10 cellular contexts compared by ENCODE assay signal in the genomic region with DNA sequence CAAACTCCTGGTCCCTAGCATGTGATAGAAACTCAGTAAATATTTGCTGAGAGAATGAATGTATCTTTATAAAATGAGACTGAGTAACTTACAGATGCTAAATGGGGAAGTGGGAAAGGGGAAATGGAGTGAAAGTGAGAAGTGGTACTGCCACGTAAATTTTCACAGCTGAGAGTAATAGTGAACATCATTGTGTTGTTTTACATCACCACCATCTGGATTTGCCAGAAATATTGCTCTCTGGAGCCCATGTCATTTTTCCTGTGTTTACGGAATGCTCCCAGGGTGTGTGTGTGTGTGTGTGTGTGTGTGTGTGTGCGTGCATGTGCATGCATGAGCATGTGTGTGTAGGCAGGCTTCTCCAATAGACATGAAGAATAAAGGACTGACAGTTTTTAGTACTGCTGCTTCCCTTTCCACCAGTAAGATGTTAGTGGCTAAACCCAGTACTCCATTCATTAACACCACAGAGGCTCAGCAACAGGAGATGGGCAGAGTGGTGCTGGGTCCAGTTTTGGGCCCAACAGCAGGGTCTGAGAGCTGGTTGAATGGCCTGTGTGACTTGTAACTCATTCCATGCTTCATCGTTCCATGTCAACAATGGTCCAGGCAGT. TPM values are rescaled to one million over a fixed set of nuclear protein-coding genes. Genes with fewer than 3 reads are reported as not detected.
A peak's percentile ranks its signal among the peaks of the same experiment; 100 is the strongest.
DNase-seq lines count a peak whose midpoint lies in the region; ATAC-seq and TF ChIP-seq lines count a peak whose summit lies in the region.
"Had no signal": no experiment of that assay in that cellular context is flagged by ENCODE, and none has a peak within 500 bp of the region (broad histone marks: within the 10 kb centered on the region; RNA-seq: fewer than 3 reads in every experiment).

No MANE protein-coding gene starts in this region.

- no peaks in the 10 kb centered on the region for H3K36me3 ChIP-seq in stomach

- ATAC-seq in GM18870 (IDR thresholded peaks at IDR 0.05; ENCODE audit: unreplicated experiment) (peak; percentile 90), HG02610 (IDR thresholded peaks at IDR 0.05; ENCODE audit: unreplicated experiment) (peak; percentile 87), memory B cell (ENCODE audit: low read depth) (peak; percentile 97)
- ATAC-seq in activated T-helper 17 cell treated with anti-CD3 and anti-CD28 coated beads, Interleukin-2, amount 50 U/mL, for 72 hours (replicated peaks): no peak

- intact Hi-C loops in stomach (cut with DNase I; ENCODE audit: low total_unique reads): no loop called here

- no peak for TF ChIP-seq POLR2A in stomach (IDR thresholded peaks at IDR 0.05)

- no peak for TF ChIP-seq CTCF in stomach (IDR thresholded peaks at IDR 0.05)

- H3K27ac Mint-ChIP-seq in IgD-negative memory B cell: peak overlapping the region; percentile 10 to 91 (median 75)
- peak overlapping the region; percentile 70 for H3K27ac Mint-ChIP-seq in memory B cell
- H3K27ac Mint-ChIP-seq in activated T-helper 17 cell treated with anti-CD3 and anti-CD28 coated beads, Interleukin-2, amount 50 U/mL, for 72 hours: no peak overlapping the region

- no peak overlapping the region for H3K27ac ChIP-seq in stomach

- peaks cover 0 to 2% (median 0%) of the 10 kb centered on the region in 3 donors for H3K9me3 Mint-ChIP-seq in IgD-negative memory B cell
- H3K9me3 Mint-ChIP-seq in memory B cell: no peaks in the 10 kb centered on the region
- peaks cover 4% of the 10 kb centered on the region for H3K9me3 Mint-ChIP-seq in activated T-helper 17 cell treated with anti-CD3 and anti-CD28 coated beads, Interleukin-2, amount 50 U/mL, for 72 hours

- H3K27me3 Mint-ChIP-seq in IgD-negative memory B cell: peaks cover 2% of the 10 kb centered on the region
- no peaks in the 10 kb centered on the region for H3K27me3 Mint-ChIP-seq in memory B cell
- H3K27me3 Mint-ChIP-seq in activated T-helper 17 cell treated with anti-CD3 and anti-CD28 coated beads, Interleukin-2, amount 50 U/mL, for 72 hours: peaks cover 5% of the 10 kb centered on the region

- H3K4me3 Mint-ChIP-seq in IgD-negative memory B cell: peak overlapping the region in 2 of 4 donors; percentile 23 to 61
- no peak overlapping the region for H3K4me3 Mint-ChIP-seq in memory B cell
- no peak overlapping the region for H3K4me3 Mint-ChIP-seq in activated T-helper 17 cell treated with anti-CD3 and anti-CD28 coated beads, Interleukin-2, amount 50 U/mL, for 72 hours

- peaks cover 0 to 4% (median 0%) of the 10 kb centered on the region in 4 donors for H3K9me3 ChIP-seq in stomach

- TF ChIP-seq EP300 in stomach (IDR thresholded peaks at IDR 0.05): no peak

- H3K27me3 ChIP-seq in stomach: no peaks in the 10 kb centered on the region

- 74 to 93% (median 89%) methylated on average over 4 of the region's 4 CpGs for WGBS in stomach, 5 donors

- H3K4me3 ChIP-seq in stomach: no peak overlapping the region

- H3K4me1 Mint-ChIP-seq in IgD-negative memory B cell: peaks cover 15 to 24% (median 24%) of the 10 kb centered on the region in 3 donors
- H3K4me1 Mint-ChIP-seq in memory B cell: peaks cover 26% of the 10 kb centered on the region
- H3K4me1 Mint-ChIP-seq in activated T-helper 17 cell treated with anti-CD3 and anti-CD28 coated beads, Interleukin-2, amount 50 U/mL, for 72 hours: no peaks in the 10 kb centered on the region

- H3K36me3 Mint-ChIP-seq in IgD-negative memory B cell: no peaks in the 10 kb centered on the region
- no peaks in the 10 kb centered on the region for H3K36me3 Mint-ChIP-seq in memory B cell
- H3K36me3 Mint-ChIP-seq in activated T-helper 17 cell treated with anti-CD3 and anti-CD28 coated beads, Interleukin-2, amount 50 U/mL, for 72 hours (ENCODE audit: low read depth): no peaks in the 10 kb centered on the region

- peaks cover 0 to 25% (median 10%) of the 10 kb centered on the region in 4 donors for H3K4me1 ChIP-seq in stomach

- DNase-seq in memory B cell (ENCODE audit: low spot score in 2 of 2) (peak; percentile 11 to 35), A172 (ENCODE audit: low spot score) (no peak), NCI-H748 treated with DMSO at 0.1 percent for 48 hours (lab: John Stamatoyannopoulos, UW) (no peak), stomach (no peak)
- DNase-seq: NCI-H1694; stimulated activated CD4-positive, alpha-beta T cell treated with anti-CD3 and anti-CD28 coated beads, Interleukin-12 subunit alpha, Interleukin-12 subunit beta, amount 100 ng/mL, for 4 hours had no signal

RNA-seq across cellular contexts. Expression of a gene that starts 57.3 kb away (rescaled TPM):
- polyA plus RNA-seq in IgD-negative memory B cell (22.2 TPM), stomach (1 to 10 TPM; 3.9 to 8.5 (median 4.0) TPM)
- 18.3 and 22.2 TPM in 2 replicates for total RNA-seq in A172 (2014; rRNA removed; shearing (Covaris generic))
- 10 to 100 TPM; 20.1 to 23.2 TPM for total RNA-seq in activated T-helper 17 cell treated with anti-CD3 and anti-CD28 coated beads, Interleukin-2, amount 50 U/mL, for 72 hours
- total RNA-seq in stomach: 100 to 1,000 TPM in 1 of 5 donors, 10 to 100 TPM in 4; 18.7 to 142 (median 24.3) TPM

Comparison
In these comparisons a context has a peak if more than half of its experiments do, and no peak if none do; other contexts are left out.
1. DNase-seq: peak in memory B cell (2 of 2); none in A172 (single experiment), NCI-H748 treated with DMSO at 0.1 percent for 48 hours (single experiment) and stomach (single experiment).